1 cellular context compared by ENCODE assay signal in genomic region chr3:99867594-99868437, GRCh38.
A peak's percentile ranks its signal among the peaks of the same experiment; 100 is the strongest.
TF ChIP-seq lines count a peak whose summit lies in the region.

No MANE protein-coding gene starts in this region.

TF ChIP-seq in GM12878, 131 proteins besides CTCF, POLR2A, EP300 and RAD21 (continued from another document):
- TF ChIP-seq PML (IDR thresholded peaks at IDR 0.05; ENCODE audit: low read length) (no peak), NRF1 (conservative IDR thresholded peaks at IDR 0.05; ENCODE audit: low read depth, low read length) (no peak), BACH1 (IDR thresholded peaks at IDR 0.05; ENCODE audit: borderline replicate concordance) (no peak), ATF2 (IDR thresholded peaks at IDR 0.05; ENCODE audit: low read length) (no peak), E2F4 (IDR thresholded peaks at IDR 0.05; ENCODE audit: low read depth, low read length) (no peak), MYB (IDR thresholded peaks at IDR 0.05; ENCODE audit: borderline replicate concordance, low read depth, low read length) (no peak), RUNX3 (IDR thresholded peaks at IDR 0.05; ENCODE audit: low read length) (peak; percentile 45; the same call in 1 of the 2 replicates), EZH2 (IDR thresholded peaks at IDR 0.05; ENCODE audit: borderline replicate concordance, control insufficient read depth, low read depth, low read length) (no peak), RELB (IDR thresholded peaks at IDR 0.05; ENCODE audit: low read depth) (peak; percentile 21; the same call in 1 of the 2 replicates), ATF3 (IDR thresholded peaks at IDR 0.05; ENCODE audit: borderline replicate concordance, extremely low read depth, low read depth, low read length) (no peak), EGR1 (IDR thresholded peaks at IDR 0.05; ENCODE audit: borderline replicate concordance in 1 of 2, low read depth in 2 of 2, low read length in 2 of 2) (no peak), KAT2A (conservative IDR thresholded peaks at IDR 0.05; ENCODE audit: control insufficient read depth, low read depth, low read length) (no peak), BCLAF1 (IDR thresholded peaks at IDR 0.05) (no peak)
